ENCODE assay signal across 1 cellular context in genomic region chr19:16296713-16297112, GRCh38.
TF ChIP-seq lines count a peak whose summit lies in the region.

No MANE protein-coding gene starts in this region.

TF ChIP-seq in HCT116, 20 proteins besides CTCF, POLR2A, EP300 and RAD21 (continued from another document):
- TF ChIP-seq ZBTB33 (IDR thresholded peaks at IDR 0.05; ENCODE audit: extremely low read depth, insufficient replicate concordance, low read length) = no peak
- TF ChIP-seq JUND (IDR thresholded peaks at IDR 0.05) = peak; percentile 79
- TF ChIP-seq CEBPB (IDR thresholded peaks at IDR 0.05; ENCODE audit: low read depth) = no peak
- TF ChIP-seq CBX3 (IDR thresholded peaks at IDR 0.05; ENCODE audit: low read depth) = peak; percentile 84
- TF ChIP-seq TCF7L2 (IDR thresholded peaks at IDR 0.05; ENCODE audit: borderline replicate concordance, extremely low read depth, insufficient read depth, insufficient read length) = no peak
- peak; percentile 84 for TF ChIP-seq SP1 (IDR thresholded peaks at IDR 0.05; ENCODE audit: low read depth)
- no peak for TF ChIP-seq EGR1 (IDR thresholded peaks at IDR 0.05; ENCODE audit: low read depth)
- TF ChIP-seq ZNF274 (IDR thresholded peaks at IDR 0.05; ENCODE audit: low read depth, low read length) = no peak
- peak; percentile 55; the same call in 1 of the 2 replicates for TF ChIP-seq MAX (IDR thresholded peaks at IDR 0.05)
- no peak for TF ChIP-seq SRF (IDR thresholded peaks at IDR 0.05; ENCODE audit: low read depth)
- TF ChIP-seq EZH2 (IDR thresholded peaks at IDR 0.05) = no peak
- TF ChIP-seq EZH2phosphoT487 (IDR thresholded peaks at IDR 0.05; ENCODE audit: borderline replicate concordance) = no peak
- no peak for TF ChIP-seq ELF1 (IDR thresholded peaks at IDR 0.05; ENCODE audit: borderline replicate concordance, low read depth)
- no peak for TF ChIP-seq ATF3 (IDR thresholded peaks at IDR 0.05)
- 0 out of 2 replicates have a peak, but pooled peaks have one; percentile 36 for TF ChIP-seq POLR2AphosphoS5 (IDR thresholded peaks at IDR 0.05; ENCODE audit: low read depth, low read length)
- no peak for TF ChIP-seq SIN3A (IDR thresholded peaks at IDR 0.05; ENCODE audit: low read depth)
TF ChIP-seq in HCT116: peak in this region for 6.
